Comparison of ENCODE assay signal across 2 cellular contexts in the genomic region with DNA sequence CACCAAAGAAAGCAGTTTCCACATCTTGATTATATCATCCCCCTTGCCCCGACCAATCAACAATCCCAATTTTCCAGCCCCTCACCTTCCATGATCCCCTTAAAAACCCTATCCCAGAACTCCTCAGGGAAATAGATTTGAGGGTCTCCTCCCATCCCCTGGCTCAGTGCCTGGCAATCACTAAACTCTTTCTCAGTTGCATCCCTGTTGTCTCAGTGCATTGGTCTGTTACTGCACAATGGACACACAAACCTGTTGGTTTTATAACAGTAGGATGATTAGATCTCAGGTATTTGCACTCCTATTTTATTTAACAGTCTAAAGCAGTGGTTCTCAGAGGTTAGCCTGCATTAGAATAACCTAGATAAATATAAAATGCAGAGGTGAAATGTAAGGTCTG.
TF ChIP-seq lines count a peak whose summit lies in the region.

No MANE protein-coding gene starts in this region.

TF ChIP-seq in HepG2, 621 proteins besides CTCF, POLR2A, EP300 and RAD21:
- TF ChIP-seq CENPT (CRISPR knock-in tag; IDR thresholded peaks at IDR 0.05; ENCODE audit: low read depth), result no peak
- no peak for TF ChIP-seq ZNF564 (CRISPR knock-in tag; IDR thresholded peaks at IDR 0.05)
- TF ChIP-seq, protein P1, sequence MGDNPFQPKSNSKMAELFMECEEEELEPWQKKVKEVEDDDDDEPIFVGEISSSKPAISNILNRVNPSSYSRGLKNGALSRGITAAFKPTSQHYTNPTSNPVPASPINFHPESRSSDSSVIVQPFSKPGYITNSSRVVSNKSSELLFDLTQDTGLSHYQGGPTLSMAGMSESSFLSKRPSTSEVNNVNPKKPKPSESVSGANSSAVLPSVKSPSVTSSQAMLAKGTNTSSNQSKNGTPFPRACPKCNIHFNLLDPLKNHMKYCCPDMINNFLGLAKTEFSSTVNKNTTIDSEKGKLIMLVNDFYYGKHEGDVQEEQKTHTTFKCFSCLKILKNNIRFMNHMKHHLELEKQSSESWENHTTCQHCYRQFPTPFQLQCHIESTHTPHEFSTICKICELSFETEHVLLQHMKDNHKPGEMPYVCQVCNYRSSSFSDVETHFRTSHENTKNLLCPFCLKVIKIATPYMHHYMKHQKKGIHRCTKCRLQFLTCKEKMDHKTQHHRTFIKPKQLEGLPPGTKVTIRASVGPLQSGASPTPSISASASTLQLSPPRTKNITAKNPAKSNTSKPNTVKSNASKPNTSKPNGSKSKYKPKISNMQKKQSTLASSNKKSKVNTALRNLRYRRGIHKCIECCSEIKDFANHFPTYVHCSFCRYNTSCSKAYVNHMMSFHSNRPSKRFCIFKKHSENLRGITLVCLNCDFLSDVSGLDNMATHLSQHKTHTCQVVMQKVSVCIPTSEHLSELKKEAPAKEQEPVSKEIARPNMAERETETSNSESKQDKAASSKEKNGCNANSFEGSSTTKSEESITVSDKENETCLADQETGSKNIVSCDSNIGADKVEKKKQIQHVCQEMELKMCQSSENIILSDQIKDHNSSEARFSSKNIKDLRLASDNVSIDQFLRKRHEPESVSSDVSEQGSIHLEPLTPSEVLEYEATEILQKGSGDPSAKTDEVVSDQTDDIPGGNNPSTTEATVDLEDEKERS (CRISPR knock-in tag; IDR thresholded peaks at IDR 0.05), result peak; percentile 84; the same call in 1 of the 2 replicates
- TF ChIP-seq, protein P2, sequence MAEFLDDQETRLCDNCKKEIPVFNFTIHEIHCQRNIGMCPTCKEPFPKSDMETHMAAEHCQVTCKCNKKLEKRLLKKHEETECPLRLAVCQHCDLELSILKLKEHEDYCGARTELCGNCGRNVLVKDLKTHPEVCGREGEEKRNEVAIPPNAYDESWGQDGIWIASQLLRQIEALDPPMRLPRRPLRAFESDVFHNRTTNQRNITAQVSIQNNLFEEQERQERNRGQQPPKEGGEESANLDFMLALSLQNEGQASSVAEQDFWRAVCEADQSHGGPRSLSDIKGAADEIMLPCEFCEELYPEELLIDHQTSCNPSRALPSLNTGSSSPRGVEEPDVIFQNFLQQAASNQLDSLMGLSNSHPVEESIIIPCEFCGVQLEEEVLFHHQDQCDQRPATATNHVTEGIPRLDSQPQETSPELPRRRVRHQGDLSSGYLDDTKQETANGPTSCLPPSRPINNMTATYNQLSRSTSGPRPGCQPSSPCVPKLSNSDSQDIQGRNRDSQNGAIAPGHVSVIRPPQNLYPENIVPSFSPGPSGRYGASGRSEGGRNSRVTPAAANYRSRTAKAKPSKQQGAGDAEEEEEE (CRISPR knock-in tag; IDR thresholded peaks at IDR 0.05; ENCODE audit: borderline replicate concordance), result no peak
- TF ChIP-seq, protein P3, sequence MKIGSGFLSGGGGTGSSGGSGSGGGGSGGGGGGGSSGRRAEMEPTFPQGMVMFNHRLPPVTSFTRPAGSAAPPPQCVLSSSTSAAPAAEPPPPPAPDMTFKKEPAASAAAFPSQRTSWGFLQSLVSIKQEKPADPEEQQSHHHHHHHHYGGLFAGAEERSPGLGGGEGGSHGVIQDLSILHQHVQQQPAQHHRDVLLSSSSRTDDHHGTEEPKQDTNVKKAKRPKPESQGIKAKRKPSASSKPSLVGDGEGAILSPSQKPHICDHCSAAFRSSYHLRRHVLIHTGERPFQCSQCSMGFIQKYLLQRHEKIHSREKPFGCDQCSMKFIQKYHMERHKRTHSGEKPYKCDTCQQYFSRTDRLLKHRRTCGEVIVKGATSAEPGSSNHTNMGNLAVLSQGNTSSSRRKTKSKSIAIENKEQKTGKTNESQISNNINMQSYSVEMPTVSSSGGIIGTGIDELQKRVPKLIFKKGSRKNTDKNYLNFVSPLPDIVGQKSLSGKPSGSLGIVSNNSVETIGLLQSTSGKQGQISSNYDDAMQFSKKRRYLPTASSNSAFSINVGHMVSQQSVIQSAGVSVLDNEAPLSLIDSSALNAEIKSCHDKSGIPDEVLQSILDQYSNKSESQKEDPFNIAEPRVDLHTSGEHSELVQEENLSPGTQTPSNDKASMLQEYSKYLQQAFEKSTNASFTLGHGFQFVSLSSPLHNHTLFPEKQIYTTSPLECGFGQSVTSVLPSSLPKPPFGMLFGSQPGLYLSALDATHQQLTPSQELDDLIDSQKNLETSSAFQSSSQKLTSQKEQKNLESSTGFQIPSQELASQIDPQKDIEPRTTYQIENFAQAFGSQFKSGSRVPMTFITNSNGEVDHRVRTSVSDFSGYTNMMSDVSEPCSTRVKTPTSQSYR (CRISPR knock-in tag; IDR thresholded peaks at IDR 0.05; ENCODE audit: borderline replicate concordance), result no peak
- no peak for TF ChIP-seq HDAC6 (IDR thresholded peaks at IDR 0.05; ENCODE audit: low read depth, low read length)
- TF ChIP-seq NPAS2 (CRISPR knock-in tag; IDR thresholded peaks at IDR 0.05; ENCODE audit: borderline replicate concordance), result no peak
TF ChIP-seq in HepG2: peak in this region for 1.

TF ChIP-seq in K562, 482 proteins besides CTCF, POLR2A, EP300 and RAD21:
- peak; percentile 72; the same call in 1 of the 2 replicates for TF ChIP-seq CBX1 (IDR thresholded peaks at IDR 0.05; ENCODE audit: low read depth)
- TF ChIP-seq, protein P4, sequence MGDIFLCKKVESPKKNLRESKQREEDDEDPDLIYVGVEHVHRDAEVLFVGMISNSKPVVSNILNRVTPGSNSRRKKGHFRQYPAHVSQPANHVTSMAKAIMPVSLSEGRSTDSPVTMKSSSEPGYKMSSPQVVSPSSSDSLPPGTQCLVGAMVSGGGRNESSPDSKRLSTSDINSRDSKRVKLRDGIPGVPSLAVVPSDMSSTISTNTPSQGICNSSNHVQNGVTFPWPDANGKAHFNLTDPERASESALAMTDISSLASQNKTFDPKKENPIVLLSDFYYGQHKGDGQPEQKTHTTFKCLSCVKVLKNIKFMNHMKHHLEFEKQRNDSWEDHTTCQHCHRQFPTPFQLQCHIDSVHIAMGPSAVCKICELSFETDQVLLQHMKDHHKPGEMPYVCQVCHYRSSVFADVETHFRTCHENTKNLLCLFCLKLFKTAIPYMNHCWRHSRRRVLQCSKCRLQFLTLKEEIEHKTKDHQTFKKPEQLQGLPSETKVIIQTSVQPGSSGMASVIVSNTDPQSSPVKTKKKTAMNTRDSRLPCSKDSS (IDR thresholded peaks at IDR 0.05; ENCODE audit: low read depth, partially characterized antibody), result peak; percentile 43
- no peak for TF ChIP-seq NR4A1 (CRISPR knock-in tag; IDR thresholded peaks at IDR 0.05)
- TF ChIP-seq NR4A1 (tag; IDR thresholded peaks at IDR 0.05), result no peak
- TF ChIP-seq NFIC (IDR thresholded peaks at IDR 0.05), result peak; percentile 45
- TF ChIP-seq CBX5 (IDR thresholded peaks at IDR 0.05; ENCODE audit: borderline replicate concordance, low read depth), result peak; percentile 93
- peak in 1 of 2 experiments; percentile 40; a peak in 1 of 4 replicates for TF ChIP-seq TRIM24 (IDR thresholded peaks at IDR 0.05)
- TF ChIP-seq CBX3 (IDR thresholded peaks at IDR 0.05; ENCODE audit: borderline replicate concordance in 1 of 2, low read length in 2 of 2), result peak in 1 of 2 experiments; percentile 96; a peak in 2 of 3 replicates
- TF ChIP-seq ZKSCAN8 (CRISPR knock-in tag; IDR thresholded peaks at IDR 0.05), result no peak
- 0 out of 2 replicates have a peak, but pooled peaks have one; percentile 36 for TF ChIP-seq TRIM28 (IDR thresholded peaks at IDR 0.05)
- TF ChIP-seq ATF7 (IDR thresholded peaks at IDR 0.05), result no peak
